ENCODE assay signal across 1 cellular context in the genomic region with DNA sequence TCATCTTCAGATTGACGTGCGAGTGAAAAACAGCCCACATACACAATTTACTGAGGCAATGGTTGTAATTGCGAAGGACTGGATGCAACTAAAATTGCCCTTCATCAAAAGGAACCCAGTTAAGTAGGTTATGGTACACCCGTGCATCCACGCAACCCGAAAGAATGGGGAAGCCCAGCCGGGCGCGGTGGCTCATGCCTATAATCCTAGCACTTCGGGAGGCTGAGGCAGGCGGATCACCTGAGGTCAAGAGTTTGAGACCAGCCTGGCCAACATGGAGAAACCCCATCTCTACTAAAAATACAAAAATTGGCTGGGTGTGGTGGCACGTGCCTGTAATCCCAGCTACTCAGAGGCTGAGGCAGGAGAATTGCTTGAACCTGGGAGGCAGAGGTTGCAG. TPM values are rescaled to one million over a fixed set of nuclear protein-coding genes. Genes with fewer than 3 reads are reported as not detected.
"Had no signal": no experiment of that assay in that cellular context is flagged by ENCODE, and none has a peak within 500 bp of the region (broad histone marks: within the 10 kb centered on the region; RNA-seq: fewer than 3 reads in every experiment).

No MANE protein-coding gene starts in this region.

RNA-seq across cellular contexts. Expression of a gene that starts 50.6 kb away (rescaled TPM):
- total RNA-seq: HT-29 had no signal
